ENCODE assay signal across 11 cellular contexts in genomic region chr4:992297-993110, GRCh38. TPM values are rescaled to one million over a fixed set of nuclear protein-coding genes. Genes with fewer than 3 reads are reported as not detected.
DNase-seq lines count a peak whose midpoint lies in the region; ATAC-seq and TF ChIP-seq lines count a peak whose summit lies in the region.
"Had no signal": no experiment of that assay in that cellular context is flagged by ENCODE, and none has a peak within 500 bp of the region (broad histone marks: within the 10 kb centered on the region; RNA-seq: fewer than 3 reads in every experiment).

No MANE protein-coding gene starts in this region.

- no TSS peak for BruUV-seq in HCT116 (replicated peaks; lab: Mats Ljungman, UMichigan)

- TF ChIP-seq RAD21 in HCT116 (IDR thresholded peaks at IDR 0.05; ENCODE audit: low read depth), result no peak

- DNase-seq in HCT116 (ENCODE audit: low read depth, low spot score) (no peak), activated B cell treated with CpG ODN at 0.5 μM for 24 hours (no peak), left colon (peak; percentile 84 to 92), NCI-H2171 (lab: John Stamatoyannopoulos, UW) (no peak), cerebellar cortex (ENCODE audit: low spot score) (no peak), NCI-H1092 (lab: John Stamatoyannopoulos, UW) (no peak)
- DNase-seq: gastrocnemius medialis, NCI-H226 had no signal

- H3K9ac ChIP-seq in HCT116 (ENCODE audit: low read length), result peak overlapping the region; percentile 44

- no peaks in the 10 kb centered on the region for H3K9me3 Mint-ChIP-seq in activated B cell treated with CpG ODN at 0.5 μM for 24 hours
- no peaks in the 10 kb centered on the region for H3K9me3 Mint-ChIP-seq in stimulated activated memory B cell treated with anti-CD40 and anti-IgM and Interleukin-4, amounts not matched to agents 10 μg/mL and 1 μg/mL and 100 μg/mL, for 72 hours
- H3K9me3 Mint-ChIP-seq: T-helper 1 cell treated with Interleukin-12 subunit alpha and Interleukin-12 subunit beta and Interleukin-4 antibody, amounts not matched to agents 30 μg/mL and 1 μg/mL, for 36 hours had no signal

- intact Hi-C loops in HCT116 (cut with micrococcal nuclease) (no loop called here), activated B cell treated with CpG ODN at 0.5 μM for 24 hours (cut with micrococcal nuclease) (no loop called here), left colon (cut with DNase I, micrococcal nuclease) (no loop called here)

- H3K79me2 ChIP-seq in HCT116 (ENCODE audit: insufficient read depth, low read length), result no peaks in the 10 kb centered on the region

- H3K36me3 Mint-ChIP-seq in activated B cell treated with CpG ODN at 0.5 μM for 24 hours (ENCODE audit: low read depth), result peaks cover 8% of the 10 kb centered on the region
- H3K36me3 Mint-ChIP-seq in stimulated activated memory B cell treated with anti-CD40 and anti-IgM and Interleukin-4, amounts not matched to agents 10 μg/mL and 1 μg/mL and 100 μg/mL, for 72 hours, result peaks cover 19% of the 10 kb centered on the region

- H3K9me2 ChIP-seq in HCT116 (ENCODE audit: insufficient read depth), result no peaks in the 10 kb centered on the region

- TF ChIP-seq CTCF in HCT116 (IDR thresholded peaks at IDR 0.05 in 2 of 3, conservative IDR thresholded peaks at IDR 0.05 in 1 of 3; ENCODE audit: borderline replicate concordance in 1 of 3, insufficient read depth in 1 of 3, low read depth in 2 of 3, low read length in 2 of 3) (no peak), activated B cell treated with CpG ODN at 0.5 μM for 24 hours (IDR thresholded peaks at IDR 0.05) (no peak)

- H3K27ac ChIP-seq in HCT116 (ENCODE audit: low read depth, low read length), result peak overlapping the region; percentile 53
- H3K27ac ChIP-seq: gastrocnemius medialis had no signal

- H4K20me1 ChIP-seq in HCT116 (ENCODE audit: insufficient read depth), result no peaks in the 10 kb centered on the region

- no peak overlapping the region for H3K27ac Mint-ChIP-seq in activated B cell treated with CpG ODN at 0.5 μM for 24 hours
- H3K27ac Mint-ChIP-seq in stimulated activated memory B cell treated with anti-CD40 and anti-IgM and Interleukin-4, amounts not matched to agents 10 μg/mL and 1 μg/mL and 100 μg/mL, for 72 hours, result peak overlapping the region; percentile 60
- H3K27ac Mint-ChIP-seq: T-helper 1 cell treated with Interleukin-12 subunit alpha and Interleukin-12 subunit beta and Interleukin-4 antibody, amounts not matched to agents 30 μg/mL and 1 μg/mL, for 36 hours had no signal

- H3K4me2 ChIP-seq in HCT116 (ENCODE audit: low read length), result peak overlapping the region; percentile 73

- H3K4me3 ChIP-seq in HCT116 (replicated peaks in 1 of 2; ENCODE audit: low read depth in 1 of 2, low read length in 2 of 2), result peak overlapping the region in 1 of 2 experiments; percentile 28; a peak in 1 of 4 replicates
- H3K4me3 ChIP-seq: gastrocnemius medialis had no signal

- H3K36me3 ChIP-seq in HCT116 (ENCODE audit: control insufficient read depth in 1 of 2, insufficient read depth in 2 of 2, low read length in 2 of 2), result no peaks in the 10 kb centered on the region

- no peak overlapping the region for H2AFZ ChIP-seq in HCT116 (ENCODE audit: low read depth, low read length, poor library complexity, severe bottlenecking)

- CTCF ChIA-PET in HCT116 (lab: Charles Lee), result no interaction called here
- CTCF ChIA-PET in activated B cell treated with CpG ODN at 0.5 μM for 24 hours (lab: Charles Lee), result no interaction called here

- peaks cover 3% of the 10 kb centered on the region for H3K27me3 Mint-ChIP-seq in activated B cell treated with CpG ODN at 0.5 μM for 24 hours
- peaks cover 21% of the 10 kb centered on the region for H3K27me3 Mint-ChIP-seq in stimulated activated memory B cell treated with anti-CD40 and anti-IgM and Interleukin-4, amounts not matched to agents 10 μg/mL and 1 μg/mL and 100 μg/mL, for 72 hours

- TF ChIP-seq POLR2A in HCT116 (IDR thresholded peaks at IDR 0.05; ENCODE audit: borderline replicate concordance, extremely low read depth, insufficient read depth, insufficient read length), result no peak

- no peaks in the 10 kb centered on the region for H3K27me3 ChIP-seq in HCT116 (ENCODE audit: insufficient read depth, low read length)

- peaks cover 14 to 32% of the 10 kb centered on the region in 2 experiments for H3K4me1 ChIP-seq in HCT116 (ENCODE audit: control insufficient read depth in 1 of 2, insufficient read depth in 2 of 2, low read length in 2 of 2)

- no peak overlapping the region for H3K4me3 Mint-ChIP-seq in activated B cell treated with CpG ODN at 0.5 μM for 24 hours
- peak overlapping the region; percentile 31 for H3K4me3 Mint-ChIP-seq in stimulated activated memory B cell treated with anti-CD40 and anti-IgM and Interleukin-4, amounts not matched to agents 10 μg/mL and 1 μg/mL and 100 μg/mL, for 72 hours
- H3K4me3 Mint-ChIP-seq: T-helper 1 cell treated with Interleukin-12 subunit alpha and Interleukin-12 subunit beta and Interleukin-4 antibody, amounts not matched to agents 30 μg/mL and 1 μg/mL, for 36 hours had no signal

- peaks cover 6% of the 10 kb centered on the region for H3K4me1 Mint-ChIP-seq in activated B cell treated with CpG ODN at 0.5 μM for 24 hours
- peaks cover 22% of the 10 kb centered on the region for H3K4me1 Mint-ChIP-seq in stimulated activated memory B cell treated with anti-CD40 and anti-IgM and Interleukin-4, amounts not matched to agents 10 μg/mL and 1 μg/mL and 100 μg/mL, for 72 hours

- ATAC-seq in HCT116 (peak; percentile 65), activated B cell treated with CpG ODN at 0.5 μM for 24 hours (ENCODE audit: low read depth) (peak; percentile 43), left colon (peak; percentile 82), GM18517 (IDR thresholded peaks at IDR 0.05; ENCODE audit: unreplicated experiment) (no peak)
- ATAC-seq in stimulated activated memory B cell treated with anti-CD40 and anti-IgM and Interleukin-4, amounts not matched to agents 10 μg/mL and 1 μg/mL and 100 μg/mL, for 72 hours, result peak; percentile 50

- RAD21 ChIA-PET in HCT116 (lab: Charles Lee; ENCODE audit: low non-redundant PET in 1 of 2, low total read pairs in 2 of 2, uncharacterized antibody in 2 of 2, unreplicated experiment in 2 of 2), result no interaction called here

- POLR2A ChIA-PET in HCT116 (lab: Charles Lee), result no interaction called here
- POLR2A ChIA-PET in activated B cell treated with CpG ODN at 0.5 μM for 24 hours (lab: Charles Lee), result no interaction called here

- H3K9me3 ChIP-seq in HCT116 (ENCODE audit: control insufficient read depth in 1 of 2, insufficient read depth in 1 of 2, low read depth in 1 of 2, low read length in 2 of 2), result no peaks in the 10 kb centered on the region
- H3K9me3 ChIP-seq: gastrocnemius medialis had no signal

TF ChIP-seq in HCT116, 20 proteins besides CTCF, POLR2A, EP300 and RAD21:
- TF ChIP-seq CBX3 (IDR thresholded peaks at IDR 0.05; ENCODE audit: low read depth), result no peak
- no peak for TF ChIP-seq SRF (IDR thresholded peaks at IDR 0.05; ENCODE audit: low read depth)
- no peak for TF ChIP-seq JUND (IDR thresholded peaks at IDR 0.05)
- no peak for TF ChIP-seq YY1 (IDR thresholded peaks at IDR 0.05; ENCODE audit: extremely low read depth, insufficient replicate concordance, low read depth, low read length)
- TF ChIP-seq EGR1 (IDR thresholded peaks at IDR 0.05; ENCODE audit: low read depth), result no peak
- no peak for TF ChIP-seq ZFX (IDR thresholded peaks at IDR 0.05)
- TF ChIP-seq ZBTB33 (IDR thresholded peaks at IDR 0.05; ENCODE audit: extremely low read depth, insufficient replicate concordance, low read length), result no peak
- TF ChIP-seq, protein P1, sequence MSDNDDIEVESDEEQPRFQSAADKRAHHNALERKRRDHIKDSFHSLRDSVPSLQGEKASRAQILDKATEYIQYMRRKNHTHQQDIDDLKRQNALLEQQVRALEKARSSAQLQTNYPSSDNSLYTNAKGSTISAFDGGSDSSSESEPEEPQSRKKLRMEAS (IDR thresholded peaks at IDR 0.05), result no peak
- TF ChIP-seq, protein P2, sequence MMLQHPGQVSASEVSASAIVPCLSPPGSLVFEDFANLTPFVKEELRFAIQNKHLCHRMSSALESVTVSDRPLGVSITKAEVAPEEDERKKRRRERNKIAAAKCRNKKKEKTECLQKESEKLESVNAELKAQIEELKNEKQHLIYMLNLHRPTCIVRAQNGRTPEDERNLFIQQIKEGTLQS (IDR thresholded peaks at IDR 0.05), result no peak

RNA-seq across cellular contexts. Expression of gene SLC26A1, which starts 0.7 kb away (rescaled TPM):
- 0.22 TPM for total RNA-seq in HCT116 (2021; ENCODE audit: unreplicated experiment)
- polyA plus RNA-seq in HCT116 (2012), result 4.4 and 5.6 TPM in 2 replicates
- total RNA-seq in activated B cell treated with CpG ODN at 0.5 μM for 24 hours, result 0.15 TPM in 1 of 2 replicates, not detected in the other
- 1 to 10 TPM; 1.6 to 2.0 TPM for total RNA-seq in left colon

RNA-seq across cellular contexts. Expression of gene IDUA, which starts 5.7 kb away (rescaled TPM):
- total RNA-seq in HCT116 (2021; ENCODE audit: unreplicated experiment), result 28.2 TPM
- polyA plus RNA-seq in HCT116 (2012), result 22.3 and 26.0 TPM in 2 replicates
- 24.7 and 32.9 TPM in 2 replicates for total RNA-seq in activated B cell treated with CpG ODN at 0.5 μM for 24 hours
- total RNA-seq in left colon, result 10 to 100 TPM; 28.7 to 40.9 TPM

RNA-seq across cellular contexts. Expression of gene FGFRL1, which starts 18.9 kb away (rescaled TPM):
- 91.1 TPM for total RNA-seq in HCT116 (2021; ENCODE audit: unreplicated experiment)
- polyA plus RNA-seq in HCT116 (2012), result 75.9 and 100 TPM in 2 replicates
- total RNA-seq in activated B cell treated with CpG ODN at 0.5 μM for 24 hours, result 4.2 and 5.6 TPM in 2 replicates
- 10 to 100 TPM; 17.0 to 17.2 TPM for total RNA-seq in left colon

RNA-seq across cellular contexts. Expression of gene DGKQ, which starts 19.1 kb away (rescaled TPM):
- 22.0 TPM for total RNA-seq in HCT116 (2021; ENCODE audit: unreplicated experiment)
- 17.8 and 20.2 TPM in 2 replicates for polyA plus RNA-seq in HCT116 (2012)
- 16.3 and 16.4 TPM in 2 replicates for total RNA-seq in activated B cell treated with CpG ODN at 0.5 μM for 24 hours
- 10 to 100 TPM; 47.8 to 49.6 TPM for total RNA-seq in left colon

Comparison
In these comparisons a context has a peak if more than half of its experiments do, and no peak if none do; other contexts are left out.
1. DNase-seq: peak in left colon (2 of 2); none in HCT116 (single experiment), activated B cell treated with CpG ODN at 0.5 μM for 24 hours (single experiment), NCI-H2171 (single experiment), cerebellar cortex (single experiment) and NCI-H1092 (single experiment).